Comparison of ENCODE assay signal across 18 cellular contexts in genomic region chr6:168376120-168376519, GRCh38. TPM values are rescaled to one million over a fixed set of nuclear protein-coding genes. Genes with fewer than 3 reads are reported as not detected.
A peak's percentile ranks its signal among the peaks of the same experiment; 100 is the strongest.
DNase-seq lines count a peak whose midpoint lies in the region; ATAC-seq lines count a peak whose summit lies in the region.
"Had no signal": no experiment of that assay in that cellular context is flagged by ENCODE, and none has a peak within 500 bp of the region (broad histone marks: within the 10 kb centered on the region; RNA-seq: fewer than 3 reads in every experiment).

No MANE protein-coding gene starts in this region.

- ATAC-seq in HG03457 (IDR thresholded peaks at IDR 0.05; ENCODE audit: unreplicated experiment) (no peak), GM21360 (IDR thresholded peaks at IDR 0.05; ENCODE audit: unreplicated experiment) (no peak), GM21367 (IDR thresholded peaks at IDR 0.05; ENCODE audit: unreplicated experiment) (no peak)
- ATAC-seq: HCT116, K562, SK-N-SH treated with all-trans-retinoic acid at 6 μM for 48 hours had no signal

- peak; percentile 44 for DNase-seq in DMS153 (lab: John Stamatoyannopoulos, UW)
- peak; percentile 77 for DNase-seq in NCI-H1092 treated with DMSO at 0.1 percent for 48 hours (lab: John Stamatoyannopoulos, UW)
- DNase-seq in NCI-H345 (lab: John Stamatoyannopoulos, UW) = peak; percentile 67
- DNase-seq in mesenteric fat pad (ENCODE audit: low spot score) = peak; percentile 68
- no peak for DNase-seq in amygdala (lab: John Stamatoyannopoulos, UW)
- DNase-seq: COR-L47, GM23248, NCI-H187 treated with DMSO at 0.1 percent for 48 hours, NCI-H2227 treated with DMSO at 0.1 percent for 48 hours, NCI-H82, SHP77 treated with DMSO at 0.1 percent for 48 hours, T-helper 1 cell had no signal

RNA-seq across cellular contexts. Expression of gene DACT2, which starts 56.5 kb away (rescaled TPM):
- total RNA-seq in mesenteric fat pad = 0.48 TPM
- total RNA-seq: GM23248, K562 had no signal

Comparison
In these comparisons a context has a peak if more than half of its experiments do, and no peak if none do; other contexts are left out.
1. DNase-seq: peak in DMS153 (single experiment), NCI-H1092 treated with DMSO at 0.1 percent for 48 hours (single experiment), NCI-H345 (single experiment) and mesenteric fat pad (single experiment); none in amygdala (0 of 56).